In genomic region chr12:50930477-50930876, GRCh38 we compare ENCODE assay signal across 9 cellular contexts. TPM values are rescaled to one million over a fixed set of nuclear protein-coding genes. Genes with fewer than 3 reads are reported as not detected.
"Had no signal": no experiment of that assay in that cellular context is flagged by ENCODE, and none has a peak within 500 bp of the region (broad histone marks: within the 10 kb centered on the region; RNA-seq: fewer than 3 reads in every experiment).

No MANE protein-coding gene starts in this region.

RNA-seq across cellular contexts. Expression of gene HIGD1C, which starts 21.9 kb away (rescaled TPM):
- total RNA-seq: activated CD4-positive, alpha-beta T cell treated with anti-CD3 and anti-CD28 coated beads, Interleukin-2, amount 10 ng/mL, durations not matched to agents 24 days and 14 days; activated CD8-positive, alpha-beta memory T cell treated with anti-CD3 and anti-CD28 coated beads for 36 hours; activated naive CD8-positive, alpha-beta T cell treated with anti-CD3 and anti-CD28 coated beads, Interleukin-2, amount 10 ng/mL, durations not matched to agents 7 days and 5 days; adrenal gland; IMR-90; M059J; PC-3; SJSA1; T-helper 1 cell treated with Interleukin-12 subunit alpha and Interleukin-12 subunit beta and Interleukin-4 antibody, amounts not matched to agents 30 ng/mL and 1 ng/mL, for 36 hours had no signal
- polyA plus RNA-seq: adrenal gland, IMR-90 had no signal
